Comparison of ENCODE assay signal across 8 cellular contexts in genomic region chr12:8242881-8243681, GRCh38. TPM values are rescaled to one million over a fixed set of nuclear protein-coding genes. Genes with fewer than 3 reads are reported as not detected.
DNase-seq lines count a peak whose midpoint lies in the region; ATAC-seq, FAIRE-seq and TF ChIP-seq lines count a peak whose summit lies in the region.
"Not testable (repeated sequence)": the region's sequence is repeated elsewhere in the genome, so short reads cannot be mapped to it uniquely, and the experiment has no call there.

No MANE protein-coding gene starts in this region.

- not testable (repeated sequence) for TF ChIP-seq CTCF in keratinocyte (optimal IDR thresholded peaks at IDR 0.05 in 1 of 3, IDR thresholded peaks at IDR 0.05 in 1 of 3, conservative IDR thresholded peaks at IDR 0.05 in 1 of 3; ENCODE audit: extremely low read depth in 1 of 3, insufficient read depth in 2 of 3, low read length in 3 of 3); spleen (IDR thresholded peaks at IDR 0.05 in 8 of 11, conservative IDR thresholded peaks at IDR 0.05 in 3 of 11)

- H3K4me2 ChIP-seq in keratinocyte (ENCODE audit: control insufficient read depth, extremely low read depth, insufficient read depth, low read depth, low read length): peak overlapping the region; percentile 82

- FAIRE-seq in keratinocyte (lab: Jason Lieb, UNC): not testable (repeated sequence)

- peak overlapping the region; percentile 95 for H3K27ac Mint-ChIP-seq in activated CD4-positive, alpha-beta T cell treated with anti-CD3 and anti-CD28 coated beads for 36 hours

- WGBS in spleen, 5 donors: 0 to 1% (median 0%) methylated on average over 30 to 56 of the region's 56 CpGs

- H3K4me3 ChIP-seq in keratinocyte (ENCODE audit: control insufficient read depth in 2 of 3, extremely low read depth in 1 of 3, insufficient read depth in 2 of 3, low read depth in 1 of 3, low read length in 3 of 3) (peak overlapping the region; percentile 56 to 81 (median 69)), spleen (peak overlapping the region; percentile 64 to 97 (median 86))

- peak overlapping the region; percentile 75 for H3K27ac ChIP-seq in keratinocyte (ENCODE audit: control insufficient read depth, insufficient read depth, low read length)
- peak overlapping the region; percentile 71 to 92 (median 84) for H3K27ac ChIP-seq in spleen

- intact Hi-C loops in activated CD4-positive, alpha-beta T cell treated with anti-CD3 and anti-CD28 coated beads for 36 hours (cut with DNase I, micrococcal nuclease): loop anchor here (1.0 to 10.0 kb wide), 9 partner anchors 62 to 1056 kb away; partner anchors contain the start of genes M6PR (in 1 of the 2), NECAP1 (in 1 of the 2), PEX5 (in 1 of the 2) and RIMKLB (in 1 of the 2)
- intact Hi-C loops in spleen (cut with DNase I; ENCODE audit: low total_unique reads): not testable (repeated sequence)

- not testable (repeated sequence) for H3K79me2 ChIP-seq in keratinocyte (ENCODE audit: control insufficient read depth, insufficient read depth, low read length)

- not testable (repeated sequence) for H3K9me3 Mint-ChIP-seq in activated CD4-positive, alpha-beta T cell treated with anti-CD3 and anti-CD28 coated beads for 36 hours (ENCODE audit: low read depth)

- TF ChIP-seq POLR2A in spleen (IDR thresholded peaks at IDR 0.05): not testable (repeated sequence)

- not testable (repeated sequence) for H3K36me3 ChIP-seq in keratinocyte (ENCODE audit: control insufficient read depth in 2 of 2, extremely low read depth in 1 of 2, insufficient read depth in 2 of 2, low read length in 2 of 2); spleen

- H3K4me1 Mint-ChIP-seq in activated CD4-positive, alpha-beta T cell treated with anti-CD3 and anti-CD28 coated beads for 36 hours: peaks cover 24% of the 10 kb centered on the region

- dilution Hi-C loops in keratinocyte (cut with MboI; ENCODE audit: extremely low pct_ligation_motif_present, low sequenced_read_pairs): not testable (repeated sequence)

- not testable (repeated sequence) for H4K20me1 ChIP-seq in keratinocyte (ENCODE audit: control insufficient read depth, extremely low read depth, insufficient read depth, low read length)

- ATAC-seq in GM19043 (IDR thresholded peaks at IDR 0.05; ENCODE audit: low read depth, unreplicated experiment) (peak; percentile 78), HG03442 (IDR thresholded peaks at IDR 0.05; ENCODE audit: unreplicated experiment) (peak; percentile 71)
- peak; percentile 100 for ATAC-seq in activated CD4-positive, alpha-beta T cell treated with anti-CD3 and anti-CD28 coated beads for 36 hours

- peak overlapping the region; percentile 86 for H3K4me3 Mint-ChIP-seq in activated CD4-positive, alpha-beta T cell treated with anti-CD3 and anti-CD28 coated beads for 36 hours

- CTCF ChIA-PET in activated CD4-positive, alpha-beta T cell treated with anti-CD3 and anti-CD28 coated beads for 36 hours (lab: Charles Lee): not testable (repeated sequence)

- POLR2A ChIA-PET in activated CD4-positive, alpha-beta T cell treated with anti-CD3 and anti-CD28 coated beads for 36 hours (lab: Charles Lee): interaction anchor here (0.9 kb wide), 1 partner anchor 1112 kb away, joined by 3 read pairs; no protein-coding TSS in a partner anchor

- H3K36me3 Mint-ChIP-seq in activated CD4-positive, alpha-beta T cell treated with anti-CD3 and anti-CD28 coated beads for 36 hours (ENCODE audit: low read depth): not testable (repeated sequence)

- H3K27me3 Mint-ChIP-seq in activated CD4-positive, alpha-beta T cell treated with anti-CD3 and anti-CD28 coated beads for 36 hours: not testable (repeated sequence)

- H3K27me3 ChIP-seq in keratinocyte (ENCODE audit: control insufficient read depth, extremely low read depth, insufficient read depth, low read length); spleen (replicated peaks in 1 of 7): not testable (repeated sequence)

- not testable (repeated sequence) for H3K4me1 ChIP-seq in keratinocyte (ENCODE audit: control insufficient read depth, extremely low read depth, insufficient read depth, low read length)
- H3K4me1 ChIP-seq in spleen: peaks cover 0 to 17% (median 8%) of the 10 kb centered on the region in 6 donors

- peak overlapping the region; percentile 84 for H2AFZ ChIP-seq in keratinocyte (ENCODE audit: control insufficient read depth, low read length)

- H3K9me3 ChIP-seq in keratinocyte (ENCODE audit: control insufficient read depth, low read depth, low read length); spleen: not testable (repeated sequence)

- DNase-seq in AG08395 (ENCODE audit: low spot score) (peak; percentile 89), NCI-H524 treated with DMSO at 0.1 percent for 48 hours (lab: John Stamatoyannopoulos, UW) (peak; percentile 25), cerebellum (ENCODE audit: low spot score) (peak; percentile 95), keratinocyte (ENCODE audit: low read depth, low spot score) (peak; percentile 91), spleen (peak; percentile 100)
- DNase-seq in activated CD4-positive, alpha-beta T cell treated with anti-CD3 and anti-CD28 coated beads for 36 hours: peak; percentile 100

- peak overlapping the region; percentile 87 for H3K9ac ChIP-seq in keratinocyte (ENCODE audit: control insufficient read depth, extremely low read depth, insufficient read depth, low read length)

- H3K9me1 ChIP-seq in keratinocyte (ENCODE audit: control insufficient read depth, extremely low read depth, insufficient read depth, low read length): not testable (repeated sequence)

RNA-seq across cellular contexts. Expression of gene FAM90A1, which starts 15.7 kb away (rescaled TPM):
- total RNA-seq in activated CD4-positive, alpha-beta T cell treated with anti-CD3 and anti-CD28 coated beads for 36 hours: under 1 TPM; 0.32 to 0.33 TPM
- total RNA-seq in cerebellum (0.09 TPM), spleen (under 1 TPM in 5 of 7 donors, not detected in 2; 0.14 to 0.73 (median 0.19) TPM)
- polyA plus RNA-seq in keratinocyte (0.04 to 0.05 TPM in 2 of 3 replicates, not detected in the other), spleen (under 1 TPM; 0.20 to 0.35 (median 0.32) TPM)
- polyA plus RNA-seq in keratinocyte (2011; ENCODE audit: low read depth): not detected
- not detected in 2 replicates for polyA plus RNA-seq in keratinocyte (2011; cell fraction: cytosol; rRNA removed)
- polyA plus RNA-seq in keratinocyte (2011; cell fraction: nucleus; rRNA removed): 0.04 TPM in 1 of 2 replicates, not detected in the other
- polyA plus RNA-seq in keratinocyte (2012; ENCODE audit: low replicate concordance): not detected in 2 replicates
- polyA minus RNA-seq in keratinocyte: not detected in 3 replicates
- polyA minus RNA-seq in keratinocyte (2011; cell fraction: cytosol; rRNA and poly(A)+ RNA removed): not detected
- polyA minus RNA-seq in keratinocyte (2011; cell fraction: nucleus; rRNA and poly(A)+ RNA removed): not detected in 2 replicates

Comparison
In these comparisons a context has a peak if more than half of its experiments do, and no peak if none do; other contexts are left out.
1. Peak in every context shown above with its lines: DNase-seq, ATAC-seq, H3K4me3 ChIP-seq and H3K27ac ChIP-seq.
2. DNase-seq: peak in every context shown above with its lines; median percentile 100 in activated CD4-positive, alpha-beta T cell treated with anti-CD3 and anti-CD28 coated beads for 36 hours; 100 in spleen; 95 in cerebellum; 91 in keratinocyte; 89 in AG08395; 25 in NCI-H524 treated with DMSO at 0.1 percent for 48 hours.